ENCODE assay signal across 19 cellular contexts in genomic region chr11:11178671-11179070, GRCh38.
DNase-seq lines count a peak whose midpoint lies in the region; ATAC-seq and TF ChIP-seq lines count a peak whose summit lies in the region.
"Had no signal": no experiment of that assay in that cellular context is flagged by ENCODE, and none has a peak within 500 bp of the region (broad histone marks: within the 10 kb centered on the region; RNA-seq: fewer than 3 reads in every experiment).

No MANE protein-coding gene starts in this region.

- H4K12ac ChIP-seq in trophoblast cell (ENCODE audit: low read depth, low read length) = no peak overlapping the region

- H3K9me3 Mint-ChIP-seq in glutamatergic neuron (ENCODE audit: unreplicated experiment) = no peaks in the 10 kb centered on the region
- H3K9me3 Mint-ChIP-seq: stimulated activated naive B cell treated with anti-CD40 and anti-IgM and Interleukin-4, amounts not matched to agents 10 μg/mL and 1 μg/mL and 100 μg/mL, for 72 hours had no signal

- H2BK120ac ChIP-seq in trophoblast cell (ENCODE audit: insufficient read depth, low read length, poor library complexity) = no peak overlapping the region

- no peak overlapping the region for H3K14ac ChIP-seq in trophoblast cell (ENCODE audit: low read length)

- H3K4me3 ChIP-seq in PC-3 (ENCODE audit: low read length) (no peak overlapping the region), trophoblast cell (ENCODE audit: low read depth, low read length) (no peak overlapping the region)

- CTCF ChIA-PET in PC-3 (lab: Charles Lee) = no interaction called here

- H3K27me3 Mint-ChIP-seq in glutamatergic neuron (ENCODE audit: unreplicated experiment) = peaks cover 3% of the 10 kb centered on the region

- no TSS peak for BruUV-seq in PC-3 (replicated peaks; lab: Mats Ljungman, UMichigan)

- H2BK5ac ChIP-seq in trophoblast cell (ENCODE audit: low read depth, low read length, poor library complexity) = no peak overlapping the region

- H3K4me1 ChIP-seq in PC-3 (ENCODE audit: insufficient read depth, low read length) (0 out of 2 replicates have a peak, but pooled peaks cover 6% of the 10 kb centered on the region), foreskin keratinocyte (peaks cover 11% of the 10 kb centered on the region), trophoblast cell (ENCODE audit: control insufficient read depth in 1 of 2, insufficient read depth in 2 of 2, low read length in 2 of 2) (peaks cover 5 to 10% of the 10 kb centered on the region in 2 experiments)

- intact Hi-C loops in PC-3 (cut with micrococcal nuclease) = no loop called here

- POLR2A ChIA-PET in PC-3 (lab: Charles Lee; ENCODE audit: unreplicated experiment) = interaction anchor here (0.6 kb wide), 2 partner anchors 24 to 322 kb away, joined by 3 to 4 read pairs; no protein-coding TSS in a partner anchor

- no peaks in the 10 kb centered on the region for H3K9me3 ChIP-seq in PC-3 (ENCODE audit: low read length)
- H3K9me3 ChIP-seq in trophoblast cell (ENCODE audit: insufficient read depth, low read depth, low read length) = peaks cover 2% of the 10 kb centered on the region

- H3K27ac Mint-ChIP-seq in glutamatergic neuron (ENCODE audit: unreplicated experiment) = no peak overlapping the region
- H3K27ac Mint-ChIP-seq: activated naive CD8-positive, alpha-beta T cell; stimulated activated naive B cell treated with anti-CD40 and anti-IgM and Interleukin-4, amounts not matched to agents 10 μg/mL and 1 μg/mL and 100 μg/mL, for 72 hours had no signal

- no peak overlapping the region for H2BK12ac ChIP-seq in trophoblast cell (ENCODE audit: low read length)

- H3K4me2 ChIP-seq in PC-3 (ENCODE audit: low read length) (no peak overlapping the region), trophoblast cell (ENCODE audit: low read length) (no peak overlapping the region)

- H3K36me3 ChIP-seq in PC-3 (ENCODE audit: low read depth, low read length) = no peaks in the 10 kb centered on the region
- H3K36me3 ChIP-seq in trophoblast cell (ENCODE audit: control insufficient read depth in 1 of 2, insufficient read depth in 2 of 2, low read length in 2 of 2) = no peaks in the 10 kb centered on the region

- no peaks in the 10 kb centered on the region for H4K20me1 ChIP-seq in PC-3 (ENCODE audit: low read length)

- peaks cover 9% of the 10 kb centered on the region for H3K36me3 Mint-ChIP-seq in glutamatergic neuron (ENCODE audit: unreplicated experiment)
- H3K36me3 Mint-ChIP-seq: activated naive CD8-positive, alpha-beta T cell; stimulated activated naive B cell treated with anti-CD40 and anti-IgM and Interleukin-4, amounts not matched to agents 10 μg/mL and 1 μg/mL and 100 μg/mL, for 72 hours had no signal

- no peak overlapping the region for H4K8ac ChIP-seq in trophoblast cell (ENCODE audit: low read depth, low read length)

- peak; percentile 24 for DNase-seq in AG08396 (ENCODE audit: low spot score)
- DNase-seq in PC-3 = peak; percentile 44
- DNase-seq in foreskin keratinocyte = peak; percentile 32 to 36
- DNase-seq in trophoblast cell = peak; percentile 30 to 72
- DNase-seq in putamen (ENCODE audit: low spot score) = no peak
- no peak for DNase-seq in stimulated activated CD4-positive, alpha-beta T cell treated with anti-CD3 and anti-CD28 coated beads, Interleukin-2, amount 100 ng/mL, for 24 hours
- DNase-seq in glutamatergic neuron = no peak
- DNase-seq: activated T-cell treated with anti-CD3 and anti-CD28 coated beads, Interleukin-2, amount 50 U/mL, for 48 hours; COR-L47; effector memory CD4-positive, alpha-beta T cell; GF-D8; Kasumi-1; NCI-H1436; SHP77 treated with DMSO at 0.1 percent for 48 hours; stimulated activated naive B cell treated with anti-CD40 and anti-IgM and Interleukin-4, amounts not matched to agents 10 μg/mL and 1 μg/mL and 100 μg/mL, for 72 hours; T1000 had no signal

- H3K18ac ChIP-seq in trophoblast cell (ENCODE audit: low read length) = no peak overlapping the region

- no peak for TF ChIP-seq CTCF in PC-3 (conservative IDR thresholded peaks at IDR 0.05; ENCODE audit: low read depth, low read length)
- no peak for TF ChIP-seq CTCF in foreskin keratinocyte (conservative IDR thresholded peaks at IDR 0.05)
- TF ChIP-seq CTCF in glutamatergic neuron (IDR thresholded peaks at IDR 0.05; ENCODE audit: partially characterized antibody, unreplicated experiment) = no peak

- H3K4ac ChIP-seq in trophoblast cell (ENCODE audit: low read depth, low read length) = no peak overlapping the region

- no peak for ATAC-seq in PC-3
- peak; percentile 42 for ATAC-seq in foreskin keratinocyte
- no peak for ATAC-seq in GM19324 (IDR thresholded peaks at IDR 0.05; ENCODE audit: low FRiP score, unreplicated experiment)
- ATAC-seq: stimulated activated naive B cell treated with anti-CD40 and anti-IgM and Interleukin-4, amounts not matched to agents 10 μg/mL and 1 μg/mL and 100 μg/mL, for 72 hours had no signal

- H3K4me1 Mint-ChIP-seq in glutamatergic neuron (ENCODE audit: low read depth, unreplicated experiment) = no peaks in the 10 kb centered on the region
- H3K4me1 Mint-ChIP-seq: stimulated activated naive B cell treated with anti-CD40 and anti-IgM and Interleukin-4, amounts not matched to agents 10 μg/mL and 1 μg/mL and 100 μg/mL, for 72 hours had no signal

- no peak overlapping the region for H2AFZ ChIP-seq in PC-3 (ENCODE audit: low read length)
- no peak overlapping the region for H2AFZ ChIP-seq in trophoblast cell (ENCODE audit: insufficient read depth, low read length, poor library complexity)

- H3K79me2 ChIP-seq in PC-3 (ENCODE audit: low read length) = no peaks in the 10 kb centered on the region
- no peaks in the 10 kb centered on the region for H3K79me2 ChIP-seq in trophoblast cell (ENCODE audit: control insufficient read depth, insufficient read depth, low read length, poor library complexity)

- H3K27me3 ChIP-seq in PC-3 (ENCODE audit: low read length) (peaks cover 19% of the 10 kb centered on the region), foreskin keratinocyte (peaks cover 6% of the 10 kb centered on the region), trophoblast cell (ENCODE audit: insufficient read depth, low read length) (no peaks in the 10 kb centered on the region)

- no peak overlapping the region for H4K91ac ChIP-seq in trophoblast cell (ENCODE audit: low read depth, low read length)

- H2AK5ac ChIP-seq in trophoblast cell (ENCODE audit: low read length) = no peak overlapping the region

- no peaks in the 10 kb centered on the region for H3K79me1 ChIP-seq in trophoblast cell (ENCODE audit: low read length)

- H3K23ac ChIP-seq in trophoblast cell (ENCODE audit: low read length) = no peak overlapping the region

- no CpG with 5 or more reads among the region's 2 CpGs for WGBS in trophoblast cell (ENCODE audit: extremely low coverage, insufficient coverage, insufficient read length)

- no peak overlapping the region for H3K4me3 Mint-ChIP-seq in glutamatergic neuron (ENCODE audit: unreplicated experiment)
- H3K4me3 Mint-ChIP-seq: activated naive CD8-positive, alpha-beta T cell; stimulated activated naive B cell treated with anti-CD40 and anti-IgM and Interleukin-4, amounts not matched to agents 10 μg/mL and 1 μg/mL and 100 μg/mL, for 72 hours had no signal

- H3F3A ChIP-seq in PC-3 (ENCODE audit: low read length, unreplicated experiment) = no peaks in the 10 kb centered on the region

- no peaks in the 10 kb centered on the region for H3K9me2 ChIP-seq in PC-3 (replicated peaks; ENCODE audit: low read length)

- H3K9ac ChIP-seq in PC-3 (ENCODE audit: low read length) = no peak overlapping the region
- H3K9ac ChIP-seq in trophoblast cell (ENCODE audit: low read length) = no peak overlapping the region

- H3K27ac ChIP-seq in PC-3 (ENCODE audit: low read length) = no peak overlapping the region
- H3K27ac ChIP-seq in foreskin keratinocyte = no peak overlapping the region
- peak overlapping the region; percentile 63 for H3K27ac ChIP-seq in trophoblast cell (ENCODE audit: low read depth, low read length)
- H3K27ac ChIP-seq: HL-60 had no signal

Comparison
In these comparisons a context has a peak if more than half of its experiments do, and no peak if none do; other contexts are left out.
1. DNase-seq: peak in AG08396 (single experiment), PC-3 (single experiment), foreskin keratinocyte (2 of 2) and trophoblast cell (2 of 2); none in putamen (single experiment), stimulated activated CD4-positive, alpha-beta T cell treated with anti-CD3 and anti-CD28 coated beads, Interleukin-2, amount 100 ng/mL, for 24 hours (0 of 2) and glutamatergic neuron (single experiment).